ENCODE assay signal across 8 cellular contexts in genomic region chr17:37488607-37489196, GRCh38. TPM values are rescaled to one million over a fixed set of nuclear protein-coding genes. Genes with fewer than 3 reads are reported as not detected.
A peak's percentile ranks its signal among the peaks of the same experiment; 100 is the strongest.
DNase-seq lines count a peak whose midpoint lies in the region; ATAC-seq and TF ChIP-seq lines count a peak whose summit lies in the region.

No MANE protein-coding gene starts in this region.

- H3K9me3 ChIP-seq in parathyroid adenoma (ENCODE audit: control insufficient read depth, low read length) (no peaks in the 10 kb centered on the region), thyroid gland (no peaks in the 10 kb centered on the region)

- H3K9ac ChIP-seq in parathyroid adenoma, result no peak overlapping the region

- peaks cover 8% of the 10 kb centered on the region for H3K36me3 Mint-ChIP-seq in activated naive CD8-positive, alpha-beta T cell treated with anti-CD3 and anti-CD28 coated beads for 36 hours

- H2AFZ ChIP-seq in parathyroid adenoma, result peak overlapping the region; percentile 98

- H3K4me1 ChIP-seq in parathyroid adenoma (peaks cover 8% of the 10 kb centered on the region), thyroid gland (peaks cover 31 to 34% of the 10 kb centered on the region in 2 donors)

- peak; percentile 71 for TF ChIP-seq POLR2A in Raji (IDR thresholded peaks at IDR 0.05; ENCODE audit: insufficient read depth, low read depth, low read length)
- TF ChIP-seq POLR2A in thyroid gland (IDR thresholded peaks at IDR 0.05), result peak in 1 of 2 donors; percentile 84

- peak overlapping the region; percentile 75 for H3K4me3 ChIP-seq in parathyroid adenoma (ENCODE audit: low read depth, low read length)
- peak overlapping the region; percentile 46 to 85 (median 79) for H3K4me3 ChIP-seq in thyroid gland (replicated peaks in 1 of 3)

- H3K4me1 Mint-ChIP-seq in activated naive CD8-positive, alpha-beta T cell treated with anti-CD3 and anti-CD28 coated beads for 36 hours, result peaks cover 45% of the 10 kb centered on the region

- H3K36me3 ChIP-seq in parathyroid adenoma (ENCODE audit: control insufficient read depth, insufficient read depth, low read length) (no peaks in the 10 kb centered on the region), thyroid gland (no peaks in the 10 kb centered on the region)

- H3K4me2 ChIP-seq in parathyroid adenoma (ENCODE audit: low read length), result peak overlapping the region; percentile 96

- H3K27ac Mint-ChIP-seq in activated naive CD8-positive, alpha-beta T cell treated with anti-CD3 and anti-CD28 coated beads for 36 hours, result peak overlapping the region; percentile 85

- ATAC-seq in Right ventricle myocardium superior (ENCODE audit: poor library complexity), result peak; percentile 47

- no peaks in the 10 kb centered on the region for H3K9me3 Mint-ChIP-seq in activated naive CD8-positive, alpha-beta T cell treated with anti-CD3 and anti-CD28 coated beads for 36 hours

- intact Hi-C loops in Right ventricle myocardium superior (cut with DNase I), result no loop called here
- intact Hi-C loops in thyroid gland (cut with DNase I), result loop anchor here (5.0 kb wide), 2 partner anchors 36 to 81 kb away; partner anchors contain the start of genes ACACA and TADA2A

- H3K27me3 ChIP-seq in parathyroid adenoma (ENCODE audit: control insufficient read depth, insufficient read depth, low read length) (no peaks in the 10 kb centered on the region), thyroid gland (no peaks in the 10 kb centered on the region)

- no peaks in the 10 kb centered on the region for H3K27me3 Mint-ChIP-seq in activated naive CD8-positive, alpha-beta T cell treated with anti-CD3 and anti-CD28 coated beads for 36 hours

- H3K27ac ChIP-seq in parathyroid adenoma (peak overlapping the region; percentile 91), thyroid gland (peak overlapping the region; percentile 97 to 99 (median 98))

- TF ChIP-seq CTCF in parathyroid adenoma (IDR thresholded peaks at IDR 0.05) (no peak), thyroid gland (IDR thresholded peaks at IDR 0.05) (no peak)

- peak overlapping the region; percentile 88 for H3K4me3 Mint-ChIP-seq in activated naive CD8-positive, alpha-beta T cell treated with anti-CD3 and anti-CD28 coated beads for 36 hours

- H3K79me2 ChIP-seq in parathyroid adenoma, result no peaks in the 10 kb centered on the region

- peak; percentile 98 for DNase-seq in ELR (ENCODE audit: low read depth)
- peak; percentile 80 for DNase-seq in HS-5 (ENCODE audit: low read depth)
- DNase-seq in activated naive CD8-positive, alpha-beta T cell treated with anti-CD3 and anti-CD28 coated beads for 36 hours, result peak; percentile 60
- peak; percentile 66 for DNase-seq in Right ventricle myocardium superior
- DNase-seq in thyroid gland, result peak; percentile 96 to 97
- no peak for DNase-seq in GDM1 (lab: John Stamatoyannopoulos, UW)

- 1 to 2% methylated on average over 25 of the region's 25 CpGs for WGBS in thyroid gland, 2 donors

RNA-seq across cellular contexts. Expression of gene DUSP14, which starts 1.0 kb away (rescaled TPM):
- 10 to 100 TPM; 15.1 to 15.3 TPM for total RNA-seq in activated naive CD8-positive, alpha-beta T cell treated with anti-CD3 and anti-CD28 coated beads for 36 hours
- total RNA-seq in Right ventricle myocardium superior (19.6 TPM), thyroid gland (10 to 100 TPM; 52.7 to 74.5 (median 59.0) TPM)
